7 cellular contexts compared by ENCODE assay signal in genomic region chr19:3034845-3035541, GRCh38. TPM values are rescaled to one million over a fixed set of nuclear protein-coding genes. Genes with fewer than 3 reads are reported as not detected.
A peak's percentile ranks its signal among the peaks of the same experiment; 100 is the strongest.
DNase-seq lines count a peak whose midpoint lies in the region; FAIRE-seq and TF ChIP-seq lines count a peak whose summit lies in the region.

No MANE protein-coding gene starts in this region.

- FAIRE-seq in GM12891 (lab: Jason Lieb, UNC), result no peak

- H3K27me3 ChIP-seq in rectal smooth muscle tissue (ENCODE audit: control insufficient read depth, insufficient read depth, low read length), result no peaks in the 10 kb centered on the region

- TF ChIP-seq POLR2A in GM12891 (IDR thresholded peaks at IDR 0.05; ENCODE audit: low read depth, low read length), result no peak

- peak overlapping the region; percentile 78 for H3K4me3 ChIP-seq in rectal smooth muscle tissue (ENCODE audit: low read length)

- H3K27ac ChIP-seq in rectal smooth muscle tissue (ENCODE audit: low read depth, low read length), result peak overlapping the region; percentile 60

- H3K9ac ChIP-seq in rectal smooth muscle tissue (ENCODE audit: low read length), result peak overlapping the region; percentile 29

- DNase-seq in GM12891 (ENCODE audit: insufficient read length, low spot score), result no peak
- DNase-seq in M059J (ENCODE audit: low read depth), result peak; percentile 66
- peak; percentile 69 to 70 for DNase-seq in activated T-cell treated with anti-CD3 and anti-CD28 coated beads, Interleukin-2, amount 50 U/mL, for 48 hours
- DNase-seq in glomerular visceral epithelial cell (ENCODE audit: extremely low spot score), result peak; percentile 49
- no peak for DNase-seq in amniotic stem cell (lab: John Stamatoyannopoulos, UW)
- DNase-seq in NCI-H2107 (lab: John Stamatoyannopoulos, UW), result no peak

- H3K36me3 ChIP-seq in rectal smooth muscle tissue (ENCODE audit: control insufficient read depth, insufficient read depth, low read length), result no peaks in the 10 kb centered on the region

- peaks cover 5% of the 10 kb centered on the region for H3K4me1 ChIP-seq in rectal smooth muscle tissue (ENCODE audit: control insufficient read depth, insufficient read depth, low read length)

TF ChIP-seq in GM12891, 5 proteins besides CTCF, POLR2A, EP300 and RAD21:
- TF ChIP-seq SPI1 (IDR thresholded peaks at IDR 0.05; ENCODE audit: low read depth, low read length) (no peak), TAF1 (IDR thresholded peaks at IDR 0.05; ENCODE audit: low read depth, low read length) (peak; percentile 11; the same call in 1 of the 2 replicates), POLR2AphosphoS5 (IDR thresholded peaks at IDR 0.05; ENCODE audit: low read depth, low read length) (no peak; the same call in 1 of the 2 replicates)

RNA-seq across cellular contexts. Expression of gene TLE2, which starts 5.9 kb away (rescaled TPM):
- 0.06 TPM for polyA plus RNA-seq in GM12891 (2012; ENCODE audit: low read depth, missing spikeins)
- not detected in 2 replicates for total RNA-seq in M059J (2014; rRNA removed; shearing (Covaris generic))

RNA-seq across cellular contexts. Expression of gene TLE5, which starts 27.3 kb away (rescaled TPM):
- polyA plus RNA-seq in GM12891 (2012; ENCODE audit: low read depth, missing spikeins), result 250 TPM
- total RNA-seq in M059J (2014; rRNA removed; shearing (Covaris generic)), result 186 and 200 TPM in 2 replicates

RNA-seq across cellular contexts. Expression of gene TLE6, which starts 57.6 kb away (rescaled TPM):
- polyA plus RNA-seq in GM12891 (2012; ENCODE audit: low read depth, missing spikeins), result 10.3 TPM
- total RNA-seq in M059J (2014; rRNA removed; shearing (Covaris generic)), result 0.10 and 2.8 TPM in 2 replicates

RNA-seq across cellular contexts. Expression of gene GNA11, which starts 59.2 kb away (rescaled TPM):
- polyA plus RNA-seq in GM12891 (2012; ENCODE audit: low read depth, missing spikeins), result 4.3 TPM
- 38.0 and 69.7 TPM in 2 replicates for total RNA-seq in M059J (2014; rRNA removed; shearing (Covaris generic))

Comparison
In these comparisons a context has a peak if more than half of its experiments do, and no peak if none do; other contexts are left out.
1. DNase-seq: peak in M059J (single experiment), activated T-cell treated with anti-CD3 and anti-CD28 coated beads, Interleukin-2, amount 50 U/mL, for 48 hours (2 of 2) and glomerular visceral epithelial cell (single experiment); none in GM12891 (single experiment), amniotic stem cell (single experiment) and NCI-H2107 (single experiment).